ENCODE assay signal across 10 cellular contexts in genomic region chr14:76133103-76133502, GRCh38. TPM values are rescaled to one million over a fixed set of nuclear protein-coding genes. Genes with fewer than 3 reads are reported as not detected.
DNase-seq lines count a peak whose midpoint lies in the region; ATAC-seq, FAIRE-seq and TF ChIP-seq lines count a peak whose summit lies in the region.
"Had no signal": no experiment of that assay in that cellular context is flagged by ENCODE, and none has a peak within 500 bp of the region (broad histone marks: within the 10 kb centered on the region; RNA-seq: fewer than 3 reads in every experiment).

No MANE protein-coding gene starts in this region.

- H3K79me2 ChIP-seq in GM12878 (ENCODE audit: control insufficient read depth, insufficient read depth, low read length): no peaks in the 10 kb centered on the region

- no peaks in the 10 kb centered on the region for H3K4me1 ChIP-seq in GM12878 (ENCODE audit: control insufficient read depth, insufficient read depth, low read length)
- H3K4me1 ChIP-seq in aorta (ENCODE audit: control insufficient read depth in 1 of 2, insufficient read depth in 2 of 2, low read length in 2 of 2): no peaks in the 10 kb centered on the region

- DNase-seq in ELF-1 (ENCODE audit: low read depth, low spot score) (peak; percentile 63), LoVo (ENCODE audit: low spot score) (peak; percentile 15), GM12878 (ENCODE audit: low read depth, low spot score) (no peak), lung microvascular endothelial cell (ENCODE audit: low read depth in 2 of 2) (peak; percentile 35 to 40), T1000 (lab: John Stamatoyannopoulos, UW) (no peak), NCI-H1694 treated with DMSO at 0.1 percent for 48 hours (lab: John Stamatoyannopoulos, UW) (no peak), aorta (no peak)
- DNase-seq: GDM1 had no signal

- H3K9ac ChIP-seq in GM12878 (ENCODE audit: control insufficient read depth, insufficient read depth, low read length): no peak overlapping the region

- H3K9me3 ChIP-seq in GM12878 (replicated peaks; ENCODE audit: control insufficient read depth, insufficient read depth, low read length) (no peaks in the 10 kb centered on the region), aorta (ENCODE audit: control insufficient read depth, low read length) (peaks cover 10% of the 10 kb centered on the region)

- FAIRE-seq in GM12878 (lab: Jason Lieb, UNC): no peak

- TF ChIP-seq CTCF in GM12878 (IDR thresholded peaks at IDR 0.05 in 2 of 3, conservative IDR thresholded peaks at IDR 0.05 in 1 of 3; ENCODE audit: control insufficient read depth in 2 of 3, extremely low read depth in 1 of 3, insufficient read depth in 1 of 3, low read depth in 3 of 3, low read length in 3 of 3): no peak

- RAD21 ChIA-PET in GM12878 (lab: Charles Lee; ENCODE audit: unreplicated experiment): no interaction called here

- POLR2A ChIA-PET in GM12878 (lab: Charles Lee): no interaction called here

- no TSS peak for BruUV-seq in GM12878 (replicated peaks; lab: Mats Ljungman, UMichigan)

- in situ Hi-C loops in GM12878 (cut with MboI): no loop called here

- H3K27ac ChIP-seq in GM12878 (ENCODE audit: control insufficient read depth, insufficient read depth): no peak overlapping the region
- H3K27ac ChIP-seq in aorta (ENCODE audit: low read depth in 1 of 2, low read length in 2 of 2): no peak overlapping the region
- H3K27ac ChIP-seq: HL-60 had no signal

- H3K36me3 ChIP-seq in GM12878 (ENCODE audit: control insufficient read depth in 2 of 2, insufficient read depth in 2 of 2, low read length in 1 of 2) (no peaks in the 10 kb centered on the region), aorta (ENCODE audit: control insufficient read depth in 1 of 2, insufficient read depth in 2 of 2, low read length in 1 of 2) (no peaks in the 10 kb centered on the region)

- CTCF ChIA-PET in GM12878 (lab: Yijun Ruan, JAX): interaction anchor here (0.8 to 1.0 kb wide), 2 partner anchors 18 to 36 kb away, joined by 3 to 4 read pairs; no protein-coding TSS in a partner anchor

- H3K4me2 ChIP-seq in GM12878 (ENCODE audit: control insufficient read depth, insufficient read depth): no peak overlapping the region

- no peak overlapping the region for H2AFZ ChIP-seq in GM12878 (ENCODE audit: control insufficient read depth, low read depth, low read length)

- no peaks in the 10 kb centered on the region for H4K20me1 ChIP-seq in GM12878 (ENCODE audit: control insufficient read depth, insufficient read depth)

- intact Hi-C loops in GM12878 (cut with micrococcal nuclease; ENCODE audit: unreplicated experiment) (no loop called here), aorta (cut with DNase I) (no loop called here)

- SMC1A ChIA-PET in GM12878 (lab: Charles Lee; ENCODE audit: uncharacterized antibody, unreplicated experiment): interaction anchor here (1.1 to 1.6 kb wide), 2 partner anchors 28 to 220 kb away, joined by 4 to 5 read pairs; no protein-coding TSS in a partner anchor

- TF ChIP-seq RAD21 in GM12878 (IDR thresholded peaks at IDR 0.05; ENCODE audit: insufficient read depth, low read depth, low read length): no peak

- no peak for TF ChIP-seq EP300 in GM12878 (IDR thresholded peaks at IDR 0.05; ENCODE audit: borderline replicate concordance in 1 of 2, control insufficient read depth in 1 of 2, low read depth in 2 of 2, low read length in 2 of 2)

- no peak for TF ChIP-seq POLR2A in GM12878 (IDR thresholded peaks at IDR 0.05; ENCODE audit: low read depth, low read length)

- H3K4me3 ChIP-seq in GM12878 (no peak overlapping the region), aorta (ENCODE audit: low read length in 2 of 2) (no peak overlapping the region)

- WGBS in GM12878 (ENCODE audit: insufficient coverage, insufficient replicate concordance, low lambda C conversion rate, missing lambda C conversion rate): 64% methylated on average over 4 of the region's 4 CpGs
- WGBS in aorta, 2 donors: 10 to 21% methylated on average over 4 of the region's 4 CpGs

- H3K27me3 ChIP-seq in GM12878 (replicated peaks in 1 of 2; ENCODE audit: control insufficient read depth in 2 of 2, insufficient read depth in 2 of 2, low read length in 1 of 2): peaks cover 2 to 7% of the 10 kb centered on the region in 2 experiments
- H3K27me3 ChIP-seq in aorta (ENCODE audit: control insufficient read depth in 1 of 2, insufficient read depth in 2 of 2, low read length in 1 of 2): no peaks in the 10 kb centered on the region

- no peak for ATAC-seq in GM12878
- no peak for ATAC-seq in HG02870 (IDR thresholded peaks at IDR 0.05; ENCODE audit: unreplicated experiment)
- ATAC-seq in aorta (ENCODE audit: low FRiP score): no peak

TF ChIP-seq in GM12878, 131 proteins besides CTCF, POLR2A, EP300 and RAD21:
- no peak for TF ChIP-seq CBX5 (IDR thresholded peaks at IDR 0.05; ENCODE audit: low read depth)
- TF ChIP-seq CBFB (IDR thresholded peaks at IDR 0.05; ENCODE audit: low read depth): no peak
- TF ChIP-seq LARP7 (IDR thresholded peaks at IDR 0.05): no peak
- TF ChIP-seq ZBTB33 (IDR thresholded peaks at IDR 0.05): 0 out of 2 replicates have a peak, but pooled peaks have one; percentile 27
- TF ChIP-seq FOXM1 (IDR thresholded peaks at IDR 0.05; ENCODE audit: low read depth, low read length): no peak
- no peak for TF ChIP-seq IRF3 (IDR thresholded peaks at IDR 0.05)
- TF ChIP-seq REST (IDR thresholded peaks at IDR 0.05; ENCODE audit: low read depth, low read length): peak; percentile 93

RNA-seq across cellular contexts. Expression of gene GPATCH2L, which starts 18.6 kb away (rescaled TPM):
- total RNA-seq in GM12878 (2013; cell fraction: nucleolus; rRNA removed): 1,448 and 1,558 TPM in 2 replicates
- total RNA-seq in GM12878 (2014; rRNA removed) (31.7 and 32.9 TPM in 2 replicates), GM12878 (2014; rRNA removed; fragmentation: Illumina TruSeq; extraction: Trizol) (27.6 and 30.4 TPM in 2 replicates), GM12878 (2021) (42.6 and 50.9 TPM in 2 replicates), lung microvascular endothelial cell (25.5 and 32.3 TPM in 2 replicates), aorta (10 to 100 TPM; 61.7 to 61.8 TPM)
- 30.7 TPM for polyA plus RNA-seq in GM12878 (2011; ENCODE audit: low read depth)
- polyA plus RNA-seq in GM12878 (2011; rRNA removed) (45.0 and 45.6 TPM in 2 replicates), GM12878 (2014; fragmentation: Illumina TruSeq; extraction: Trizol) (20.4 and 24.3 TPM in 2 replicates), GM12878 (2014; fragmentation: Nextera tagmentation; extraction: Ambion mirVana) (10 to 100 TPM in 1 of 2 experiments, 1 to 10 TPM in 1; 9.1 to 12.9 TPM), GM12878 (2014; rRNA removed) (16.6 and 22.5 TPM in 2 replicates), GM12878 (2016; fragmentation: Nextera tagmentation; extraction: Ambion mirVana) (10 to 100 TPM; 20.8 to 26.3 TPM), aorta (10 to 100 TPM in 1 of 2 donors, 1 to 10 TPM in 1; 9.5 to 11.2 TPM)
- 25.7 and 30.3 TPM in 2 replicates for polyA plus RNA-seq in GM12878 (2011; cell fraction: cytosol; rRNA removed)
- 105 and 112 TPM in 2 replicates for polyA plus RNA-seq in GM12878 (2011; cell fraction: nucleus; rRNA removed)
- 29.1 and 43.6 TPM in 2 replicates for polyA plus RNA-seq in GM12878 (2012)
- polyA minus RNA-seq in GM12878 (2011; rRNA and poly(A)+ RNA removed): 93.9 and 121 TPM in 2 replicates
- polyA minus RNA-seq in GM12878 (2011; cell fraction: cytosol; rRNA and poly(A)+ RNA removed): 19.6 and 22.5 TPM in 2 replicates
- polyA minus RNA-seq in GM12878 (2011; cell fraction: nucleus; rRNA and poly(A)+ RNA removed): 154 and 176 TPM in 2 replicates

Comparison
In these comparisons a context has a peak if more than half of its experiments do, and no peak if none do; other contexts are left out.
1. DNase-seq: peak in ELF-1 (single experiment), LoVo (single experiment) and lung microvascular endothelial cell (2 of 2); none in GM12878 (single experiment), T1000 (single experiment), NCI-H1694 treated with DMSO at 0.1 percent for 48 hours (single experiment) and aorta (0 of 2).